In genomic region chr2:51624995-51625394, GRCh38 we compare ENCODE assay signal across 1 cellular context.
TF ChIP-seq lines count a peak whose summit lies in the region.

No MANE protein-coding gene starts in this region.

TF ChIP-seq in HCT116, 20 proteins besides CTCF, POLR2A, EP300 and RAD21:
- no peak for TF ChIP-seq SIN3A (IDR thresholded peaks at IDR 0.05; ENCODE audit: low read depth)
- no peak for TF ChIP-seq ZFX (IDR thresholded peaks at IDR 0.05)
- TF ChIP-seq EZH2 (IDR thresholded peaks at IDR 0.05) = no peak
- no peak for TF ChIP-seq EZH2phosphoT487 (IDR thresholded peaks at IDR 0.05; ENCODE audit: borderline replicate concordance)
- no peak for TF ChIP-seq SP1 (IDR thresholded peaks at IDR 0.05; ENCODE audit: low read depth)
- TF ChIP-seq ATF3 (IDR thresholded peaks at IDR 0.05) = no peak
- TF ChIP-seq POLR2AphosphoS5 (IDR thresholded peaks at IDR 0.05; ENCODE audit: low read depth, low read length) = no peak
- TF ChIP-seq ELF1 (IDR thresholded peaks at IDR 0.05; ENCODE audit: borderline replicate concordance, low read depth) = no peak
- no peak for TF ChIP-seq YY1 (IDR thresholded peaks at IDR 0.05; ENCODE audit: extremely low read depth, insufficient replicate concordance, low read depth, low read length)
- no peak for TF ChIP-seq EGR1 (IDR thresholded peaks at IDR 0.05; ENCODE audit: low read depth)
- no peak for TF ChIP-seq ZNF274 (IDR thresholded peaks at IDR 0.05; ENCODE audit: low read depth, low read length)
- no peak for TF ChIP-seq REST (IDR thresholded peaks at IDR 0.05; ENCODE audit: low read depth)
- no peak for TF ChIP-seq ZBTB33 (IDR thresholded peaks at IDR 0.05; ENCODE audit: extremely low read depth, insufficient replicate concordance, low read length)
- TF ChIP-seq JUND (IDR thresholded peaks at IDR 0.05) = no peak
- no peak for TF ChIP-seq SRF (IDR thresholded peaks at IDR 0.05; ENCODE audit: low read depth)
- no peak for TF ChIP-seq CBX3 (IDR thresholded peaks at IDR 0.05; ENCODE audit: low read depth)
- no peak for TF ChIP-seq TCF7L2 (IDR thresholded peaks at IDR 0.05; ENCODE audit: borderline replicate concordance, extremely low read depth, insufficient read depth, insufficient read length)
- no peak for TF ChIP-seq CEBPB (IDR thresholded peaks at IDR 0.05; ENCODE audit: low read depth)
- no peak for TF ChIP-seq MAX (IDR thresholded peaks at IDR 0.05)
